Comparison of ENCODE assay signal across 1 cellular context in genomic region chr16:29925173-29925804, GRCh38.
TF ChIP-seq lines count a peak whose summit lies in the region.

No MANE protein-coding gene starts in this region.

TF ChIP-seq in H1, 55 proteins besides CTCF, POLR2A, EP300 and RAD21:
- peak; percentile 26 for TF ChIP-seq SAP30 (IDR thresholded peaks at IDR 0.05; ENCODE audit: insufficient read depth, insufficient replicate concordance, low read length)
- TF ChIP-seq TEAD4 (IDR thresholded peaks at IDR 0.05; ENCODE audit: low read depth, low read length): no peak
